In genomic region chr18:49585781-49586663, GRCh38 we compare ENCODE assay signal across 27 cellular contexts. TPM values are rescaled to one million over a fixed set of nuclear protein-coding genes. Genes with fewer than 3 reads are reported as not detected.
DNase-seq lines count a peak whose midpoint lies in the region; ATAC-seq, FAIRE-seq and TF ChIP-seq lines count a peak whose summit lies in the region.
"Had no signal": no experiment of that assay in that cellular context is flagged by ENCODE, and none has a peak within 500 bp of the region (broad histone marks: within the 10 kb centered on the region; RNA-seq: fewer than 3 reads in every experiment).

No MANE protein-coding gene starts in this region.

- H3K4me1 Mint-ChIP-seq in T-helper 2 cell treated with Interferon-gamma antibody and Interleukin-4, amounts not matched to agents 5 μg/mL and 100 μg/mL, for 36 hours (ENCODE audit: low read depth) = no peaks in the 10 kb centered on the region

- intact Hi-C loops in HepG2 (cut with micrococcal nuclease; ENCODE audit: unreplicated experiment) = no loop called here

- no peak for TF ChIP-seq RAD21 in HepG2 (CRISPR knock-in tag; IDR thresholded peaks at IDR 0.05)

- no peaks in the 10 kb centered on the region for H3K9me3 ChIP-seq in HepG2 (ENCODE audit: low read length)
- H3K9me3 ChIP-seq: left lung, tibial artery had no signal

- H3K4me3 ChIP-seq in HepG2 (replicated peaks in 1 of 3; ENCODE audit: insufficient read depth in 1 of 3, low read depth in 2 of 3, low read length in 3 of 3) = no peak overlapping the region
- H3K4me3 ChIP-seq: left lung, tibial artery had no signal

- no peak for FAIRE-seq in HepG2 (lab: Jason Lieb, UNC)
- FAIRE-seq in GM12892 (lab: Jason Lieb, UNC) = no peak

- no peak overlapping the region for H3K27ac Mint-ChIP-seq in T-helper 2 cell treated with Interferon-gamma antibody and Interleukin-4, amounts not matched to agents 5 μg/mL and 100 μg/mL, for 36 hours
- H3K27ac Mint-ChIP-seq: activated CD8-positive, alpha-beta T cell treated with anti-CD3 and anti-CD28 coated beads, Interleukin-2, amount 10 ng/mL, durations not matched to agents 7 days and 5 days; CD4-positive, alpha-beta memory T cell; stimulated activated naive CD8-positive, alpha-beta T cell treated with anti-CD3 and anti-CD28 coated beads, Interleukin-15, Interleukin-2, amounts not matched to agents 100 ng/mL and 50 ng/mL, for 24 hours had no signal

- TF ChIP-seq EP300 in HepG2 (IDR thresholded peaks at IDR 0.05; ENCODE audit: low read depth in 2 of 2, low read length in 2 of 2) = no peak
- no peak for TF ChIP-seq EP300 in HepG2 (CRISPR knock-in tag; IDR thresholded peaks at IDR 0.05; ENCODE audit: borderline replicate concordance)

- no peak overlapping the region for H3K4me3 Mint-ChIP-seq in T-helper 2 cell treated with Interferon-gamma antibody and Interleukin-4, amounts not matched to agents 5 μg/mL and 100 μg/mL, for 36 hours
- H3K4me3 Mint-ChIP-seq: activated CD8-positive, alpha-beta T cell treated with anti-CD3 and anti-CD28 coated beads, Interleukin-2, amount 10 ng/mL, durations not matched to agents 7 days and 5 days; CD4-positive, alpha-beta memory T cell; stimulated activated naive CD8-positive, alpha-beta T cell treated with anti-CD3 and anti-CD28 coated beads, Interleukin-15, Interleukin-2, amounts not matched to agents 100 ng/mL and 50 ng/mL, for 24 hours had no signal

- H3K4me2 ChIP-seq in HepG2 (ENCODE audit: low read depth, low read length) = peak overlapping the region; percentile 41

- CTCF ChIA-PET in HepG2 (lab: Yijun Ruan, JAX; ENCODE audit: low intra/inter-chr PET ratio, low total read pairs) = no interaction called here

- H3K27me3 ChIP-seq in HepG2 (ENCODE audit: control insufficient read depth in 1 of 2, insufficient read depth in 2 of 2, low read length in 2 of 2) = no peaks in the 10 kb centered on the region
- H3K27me3 ChIP-seq: left lung had no signal

- no TSS peak for BruUV-seq in HepG2 (replicated peaks; lab: Mats Ljungman, UMichigan)

- H3K27ac ChIP-seq in HepG2 (ENCODE audit: extremely low read length, insufficient read depth, low read length) = peak overlapping the region; percentile 37
- H3K27ac ChIP-seq: left lung, tibial artery had no signal

- no peaks in the 10 kb centered on the region for H3K36me3 ChIP-seq in HepG2 (replicated peaks in 1 of 2; ENCODE audit: control insufficient read depth in 1 of 2, insufficient read depth in 2 of 2, low read length in 2 of 2)
- H3K36me3 ChIP-seq: tibial artery had no signal

- ATAC-seq in HepG2 = peak; percentile 62
- ATAC-seq: activated CD8-positive, alpha-beta T cell treated with anti-CD3 and anti-CD28 coated beads, Interleukin-2, amount 10 ng/mL, durations not matched to agents 7 days and 5 days; esophagus mucosa; Panc1; sciatic nerve had no signal

- no peaks in the 10 kb centered on the region for H4K20me1 ChIP-seq in HepG2 (ENCODE audit: insufficient read depth, low read length)

- H3K79me2 ChIP-seq in HepG2 (ENCODE audit: insufficient read depth, low read length) = no peaks in the 10 kb centered on the region

- no peak for TF ChIP-seq CTCF in HepG2 (CRISPR knock-in tag; IDR thresholded peaks at IDR 0.05)

- 63% methylated on average over 5 of the region's 9 CpGs for WGBS in HepG2 (ENCODE audit: low lambda C conversion rate)

- H3K36me3 Mint-ChIP-seq in T-helper 2 cell treated with Interferon-gamma antibody and Interleukin-4, amounts not matched to agents 5 μg/mL and 100 μg/mL, for 36 hours (ENCODE audit: low read depth) = no peaks in the 10 kb centered on the region
- H3K36me3 Mint-ChIP-seq: CD4-positive, alpha-beta memory T cell had no signal

- no peak overlapping the region for H2AFZ ChIP-seq in HepG2 (ENCODE audit: low read length)

- H3K9ac ChIP-seq in HepG2 (ENCODE audit: insufficient read depth, low read depth, low read length) = no peak overlapping the region

- no peaks in the 10 kb centered on the region for H3K9me3 Mint-ChIP-seq in T-helper 2 cell treated with Interferon-gamma antibody and Interleukin-4, amounts not matched to agents 5 μg/mL and 100 μg/mL, for 36 hours
- H3K9me3 Mint-ChIP-seq: CD4-positive, alpha-beta memory T cell; stimulated activated naive CD8-positive, alpha-beta T cell treated with anti-CD3 and anti-CD28 coated beads, Interleukin-15, Interleukin-2, amounts not matched to agents 100 ng/mL and 50 ng/mL, for 24 hours had no signal

- no peak for TF ChIP-seq POLR2A in HepG2 (IDR thresholded peaks at IDR 0.05; ENCODE audit: insufficient read depth in 1 of 2, low read depth in 2 of 2, low read length in 2 of 2)
- TF ChIP-seq POLR2A in GM12892 (IDR thresholded peaks at IDR 0.05; ENCODE audit: low read depth, low read length) = no peak

- H3K4me1 ChIP-seq in HepG2 (ENCODE audit: insufficient read depth, low read length) = peaks cover 29% of the 10 kb centered on the region
- H3K4me1 ChIP-seq: left lung, tibial artery had no signal

- DNase-seq in NCI-H2196 (lab: John Stamatoyannopoulos, UW; ENCODE audit: unreplicated experiment) = peak; percentile 11
- DNase-seq in NCI-H2196 treated with DMSO at 0.1 percent for 48 hours (lab: John Stamatoyannopoulos, UW; ENCODE audit: unreplicated experiment) = no peak
- peak; percentile 91 for DNase-seq in SK-MEL-5 (ENCODE audit: low read depth, low spot score)
- DNase-seq in HepG2 (ENCODE audit: low spot score) = no peak
- DNase-seq in T-helper 2 cell treated with Interferon-gamma antibody and Interleukin-4, amounts not matched to agents 5 μg/mL and 100 μg/mL, for 36 hours (ENCODE audit: low spot score) = no peak
- no peak for DNase-seq in stimulated activated CD4-positive, alpha-beta T cell treated with anti-CD3 and anti-CD28 coated beads, Interleukin-4, amount 100 ng/mL, for 4 hours
- DNase-seq in GM12892 (ENCODE audit: insufficient read length) = no peak
- DNase-seq in NCI-H187 treated with DMSO at 0.1 percent for 48 hours (lab: John Stamatoyannopoulos, UW) = no peak
- DNase-seq: 8988T; activated CD4-positive, CD25-positive, alpha-beta regulatory T cell treated with anti-CD3 and anti-CD28 coated beads, Interleukin-2, amount 50 U/mL, for 72 hours; activated CD8-positive, alpha-beta T cell treated with anti-CD3 and anti-CD28 coated beads, Interleukin-2, amount 10 ng/mL, durations not matched to agents 7 days and 5 days; activated gamma-delta T cell; activated T-cell treated with anti-CD3 and anti-CD28 coated beads for 4 hours; CD4-positive, alpha-beta memory T cell; effector CD8-positive, alpha-beta T cell; foreskin melanocyte; left lung; NCI-H1092 treated with DMSO at 0.1 percent for 48 hours; NCI-H2107; posterior cingulate gyrus; tibial artery had no signal

- in situ Hi-C loops in SK-MEL-5 (cut with HindIII; ENCODE audit: low pct_unique_long_range_greater_than_20kb, low sequenced_read_pairs) (no loop called here), HepG2 (cut with HindIII; ENCODE audit: extremely low pct_ligation_motif_present, low pct_unique_long_range_greater_than_20kb) (no loop called here)

- POLR2A ChIA-PET in HepG2 (lab: Yijun Ruan, JAX) = no interaction called here

- H3K27me3 Mint-ChIP-seq in T-helper 2 cell treated with Interferon-gamma antibody and Interleukin-4, amounts not matched to agents 5 μg/mL and 100 μg/mL, for 36 hours (ENCODE audit: low read depth) = peaks cover 7% of the 10 kb centered on the region

TF ChIP-seq in HepG2, 621 proteins besides CTCF, POLR2A, EP300 and RAD21:
- TF ChIP-seq POLR2AphosphoS5 (IDR thresholded peaks at IDR 0.05; ENCODE audit: low read depth, low read length) = no peak
- TF ChIP-seq, protein P1, sequence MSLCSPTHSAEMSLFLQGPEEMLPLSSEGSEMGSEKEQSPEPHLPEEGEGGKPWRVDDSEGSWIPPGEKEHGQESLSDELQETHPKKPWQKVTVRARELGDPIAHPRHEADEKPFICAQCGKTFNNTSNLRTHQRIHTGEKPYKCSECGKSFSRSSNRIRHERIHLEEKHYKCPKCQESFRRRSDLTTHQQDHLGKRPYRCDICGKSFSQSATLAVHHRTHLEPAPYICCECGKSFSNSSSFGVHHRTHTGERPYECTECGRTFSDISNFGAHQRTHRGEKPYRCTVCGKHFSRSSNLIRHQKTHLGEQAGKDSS (CRISPR knock-in tag; IDR thresholded peaks at IDR 0.05; ENCODE audit: borderline replicate concordance, low read depth) = peak; percentile 97
- TF ChIP-seq SOX13 (IDR thresholded peaks at IDR 0.05) = no peak
- peak in 1 of 2 experiments; percentile 13; a peak in 1 of 4 replicates for TF ChIP-seq SOX13 (CRISPR knock-in tag; conservative IDR thresholded peaks at IDR 0.05 in 1 of 2, IDR thresholded peaks at IDR 0.05 in 1 of 2)

RNA-seq across cellular contexts. Expression of gene LIPG, which starts 24.2 kb away (rescaled TPM):
- total RNA-seq in SK-MEL-5 (2014; rRNA removed; shearing (Covaris generic)) = not detected in 2 replicates
- polyA plus RNA-seq in SK-MEL-5 (2015; cell fraction: cytosol; rRNA removed) = 0.01 TPM in 1 of 2 replicates, not detected in the other
- polyA plus RNA-seq in SK-MEL-5 (2015; cell fraction: nucleus; rRNA removed) = 0.02 TPM in 1 of 2 replicates, not detected in the other
- total RNA-seq in HepG2 (2016; rRNA removed; fragmentation: Illumina TruSeq; extraction: Trizol) = 4.9 and 10.8 TPM in 2 replicates
- 0.40 and 0.97 TPM in 2 replicates for total RNA-seq in HepG2 (2016; cell fraction: cytosol; rRNA removed; fragmentation: Illumina TruSeq; extraction: Trizol; ENCODE audit: low read depth)
- 5.5 and 12.1 TPM in 2 replicates for total RNA-seq in HepG2 (2016; cell fraction: insoluble cytoplasmic fraction; rRNA removed; fragmentation: Illumina TruSeq; extraction: Trizol)
- total RNA-seq in HepG2 (2016; cell fraction: membrane; rRNA removed; fragmentation: Illumina TruSeq; extraction: Trizol) = 2.7 and 2.9 TPM in 2 replicates
- total RNA-seq in HepG2 (2016; cell fraction: nucleus; rRNA removed; fragmentation: Illumina TruSeq; extraction: Trizol) = 12.8 and 17.5 TPM in 2 replicates
- polyA plus RNA-seq in HepG2 (2011; rRNA removed) = 0.96 and 4.6 TPM in 2 replicates
- polyA plus RNA-seq in HepG2 (2011; cell fraction: cytosol; rRNA removed) = 1.0 and 4.5 TPM in 2 replicates
- 1.4 and 5.0 TPM in 2 replicates for polyA plus RNA-seq in HepG2 (2011; cell fraction: nucleus; rRNA removed)
- 3.4 and 3.7 TPM in 2 replicates for polyA plus RNA-seq in HepG2 (2012)
- polyA plus RNA-seq in HepG2 (2016; cell fraction: cytosol; fragmentation: Illumina TruSeq; extraction: Trizol; ENCODE audit: low read depth) = 0.68 and 0.74 TPM in 2 replicates
- 3.4 and 3.6 TPM in 2 replicates for polyA plus RNA-seq in HepG2 (2016; cell fraction: insoluble cytoplasmic fraction; fragmentation: Illumina TruSeq; extraction: Trizol; ENCODE audit: low read depth)
- 0.89 and 1.1 TPM in 2 replicates for polyA plus RNA-seq in HepG2 (2016; cell fraction: membrane; fragmentation: Illumina TruSeq; extraction: Trizol; ENCODE audit: low read depth)
- 14.7 and 16.1 TPM in 2 replicates for polyA plus RNA-seq in HepG2 (2016; cell fraction: nucleus; fragmentation: Illumina TruSeq; extraction: Trizol; ENCODE audit: insufficient read depth, low read depth)
- polyA minus RNA-seq in HepG2 (2011; rRNA and poly(A)+ RNA removed; ENCODE audit: low replicate concordance) = 0.16 and 1.9 TPM in 2 replicates
- 2.0 and 4.5 TPM in 2 replicates for polyA minus RNA-seq in HepG2 (2011; cell fraction: cytosol; rRNA and poly(A)+ RNA removed)
- polyA minus RNA-seq in HepG2 (2011; cell fraction: nucleus; rRNA and poly(A)+ RNA removed) = 0.77 and 4.4 TPM in 2 replicates
- polyA plus RNA-seq in GM12892 (2012; ENCODE audit: missing spikeins) = 0.40 TPM
- total RNA-seq: CD4-positive, alpha-beta memory T cell; mononuclear cell; T-helper 1 cell treated with Interleukin-12 subunit alpha and Interleukin-12 subunit beta and Interleukin-4 antibody, amounts not matched to agents 30 ng/mL and 1 ng/mL, for 36 hours had no signal
- polyA plus RNA-seq: CD4-positive, alpha-beta memory T cell had no signal

Comparison
In these comparisons a context has a peak if more than half of its experiments do, and no peak if none do; other contexts are left out.
1. DNase-seq: peak in NCI-H2196 (single experiment) and SK-MEL-5 (single experiment); none in NCI-H2196 treated with DMSO at 0.1 percent for 48 hours (single experiment), HepG2 (single experiment), T-helper 2 cell treated with Interferon-gamma antibody and Interleukin-4, amounts not matched to agents 5 μg/mL and 100 μg/mL, for 36 hours (single experiment), stimulated activated CD4-positive, alpha-beta T cell treated with anti-CD3 and anti-CD28 coated beads, Interleukin-4, amount 100 ng/mL, for 4 hours (0 of 2), GM12892 (single experiment) and NCI-H187 treated with DMSO at 0.1 percent for 48 hours (single experiment).